In genomic region chr17:63698886-63699637, GRCh38 we compare ENCODE assay signal across 7 cellular contexts.
DNase-seq lines count a peak whose midpoint lies in the region; ATAC-seq lines count a peak whose summit lies in the region.

No MANE protein-coding gene starts in this region.

- peak overlapping the region; percentile 25 for H3K9ac ChIP-seq in adipocyte (ENCODE audit: low read length)

- H3K4me1 ChIP-seq in adipocyte (ENCODE audit: control insufficient read depth, insufficient read depth, low read length) = peaks cover 21% of the 10 kb centered on the region

- no peaks in the 10 kb centered on the region for H3K9me3 ChIP-seq in adipocyte (ENCODE audit: control insufficient read depth, low read length)

- no peaks in the 10 kb centered on the region for H3K27me3 ChIP-seq in adipocyte (replicated peaks; ENCODE audit: control insufficient read depth, insufficient read depth, low read length)

- peak overlapping the region; percentile 37 for H3K4me3 ChIP-seq in adipocyte (ENCODE audit: low read length)

- peaks cover 17% of the 10 kb centered on the region for H3K36me3 ChIP-seq in adipocyte (ENCODE audit: control insufficient read depth, insufficient read depth, low read length, severe bottlenecking)

- ATAC-seq in GM18868 (IDR thresholded peaks at IDR 0.05; ENCODE audit: unreplicated experiment) (peak; percentile 30), HG03159 (IDR thresholded peaks at IDR 0.05; ENCODE audit: unreplicated experiment) (peak; percentile 31)

- DNase-seq in T-helper 1 cell (peak; percentile 76 to 93 (median 83)), adipocyte (ENCODE audit: low read depth) (peak; percentile 36), iPS-NIHi7 (ENCODE audit: extremely low spot score) (peak; percentile 59), NCI-H774 (lab: John Stamatoyannopoulos, UW) (no peak)
- peak; percentile 56 to 63 for DNase-seq in stimulated activated CD4-positive, alpha-beta T cell treated with anti-CD3 and anti-CD28 coated beads, Interleukin-15, amount 100 ng/mL, for 48 hours (ENCODE audit: low read depth in 2 of 2)
